In the genomic region with DNA sequence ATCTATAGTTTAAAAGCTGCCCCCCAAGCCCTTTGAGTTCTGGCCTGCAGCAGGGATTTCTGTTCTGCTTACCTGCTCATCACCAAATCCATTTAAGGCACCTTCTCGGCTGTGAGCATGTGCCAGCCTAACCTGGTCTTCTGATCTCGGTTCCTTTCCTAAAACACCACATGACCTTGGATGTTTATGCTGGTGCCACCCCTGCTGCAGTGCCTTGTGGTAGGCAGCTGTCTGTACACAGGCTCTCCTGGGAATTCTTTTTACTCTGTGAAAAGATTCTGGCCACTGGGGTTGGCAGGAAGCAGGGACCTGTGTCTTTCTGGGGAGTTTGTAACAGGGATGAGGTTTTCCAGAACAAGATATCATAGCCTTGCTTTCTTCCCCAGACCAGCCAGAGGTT, we compare ENCODE assay signal across 18 cellular contexts. TPM values are rescaled to one million over a fixed set of nuclear protein-coding genes. Genes with fewer than 3 reads are reported as not detected.
A peak's percentile ranks its signal among the peaks of the same experiment; 100 is the strongest.
DNase-seq lines count a peak whose midpoint lies in the region; ATAC-seq and TF ChIP-seq lines count a peak whose summit lies in the region.
"Had no signal": no experiment of that assay in that cellular context is flagged by ENCODE, and none has a peak within 500 bp of the region (broad histone marks: within the 10 kb centered on the region; RNA-seq: fewer than 3 reads in every experiment).

No MANE protein-coding gene starts in this region.

- H3K36me3 ChIP-seq in OCI-LY3 (replicated peaks; ENCODE audit: low read depth, low read length) (no peaks in the 10 kb centered on the region), thoracic aorta (no peaks in the 10 kb centered on the region)

- H4K20me1 ChIP-seq in OCI-LY3 (ENCODE audit: insufficient read depth, low read length) = no peaks in the 10 kb centered on the region

- H3K27ac ChIP-seq in OCI-LY3 (ENCODE audit: low read length) (peak overlapping the region; percentile 64), right cardiac atrium (ENCODE audit: low read length) (peak overlapping the region; percentile 62), thoracic aorta (peak overlapping the region; percentile 27 to 28)

- H3K9ac ChIP-seq in OCI-LY3 (ENCODE audit: low read length) = peak overlapping the region; percentile 15; the same call in 1 of the 2 replicates

- no peak for TF ChIP-seq CTCF in OCI-LY3 (IDR thresholded peaks at IDR 0.05; ENCODE audit: low read depth, low read length)
- no peak for TF ChIP-seq CTCF in thoracic aorta (IDR thresholded peaks at IDR 0.05)

- H3K4me3 ChIP-seq in OCI-LY3 (ENCODE audit: low read length) (peak overlapping the region; percentile 18; the same call in 1 of the 2 replicates), right cardiac atrium (ENCODE audit: low read length) (no peak overlapping the region), thoracic aorta (no peak overlapping the region)

- intact Hi-C loops in right cardiac atrium (cut with DNase I) = no loop called here

- ATAC-seq in right cardiac atrium = peak; percentile 13 to 18
- ATAC-seq in thoracic aorta (ENCODE audit: insufficient number of reproducible peaks, low FRiP score, low read depth) = no peak
- ATAC-seq in HG03095 (IDR thresholded peaks at IDR 0.05; ENCODE audit: unreplicated experiment) = no peak
- ATAC-seq: activated CD4-positive, alpha-beta T cell treated with anti-CD3 and anti-CD28 coated beads for 36 hours; activated CD8-positive, alpha-beta memory T cell treated with anti-CD3 and anti-CD28 coated beads, Interleukin-2, amount 10 ng/mL, durations not matched to agents 7 days and 5 days; activated naive CD8-positive, alpha-beta T cell treated with anti-CD3 and anti-CD28 coated beads, Interleukin-2, amount 50 U/mL, for 24 hours; left lobe of liver; stimulated activated naive B cell treated with anti-CD40 and anti-IgM and Interleukin-4, amounts not matched to agents 10 μg/mL and 1 μg/mL and 100 μg/mL, for 72 hours had no signal

- peak overlapping the region; percentile 57 for H3K4me2 ChIP-seq in OCI-LY3 (ENCODE audit: low read length)

- WGBS in right cardiac atrium = 52% methylated on average over 2 of the region's 2 CpGs

- H3K4me1 ChIP-seq in OCI-LY3 (ENCODE audit: low read length) (peaks cover 28% of the 10 kb centered on the region), right cardiac atrium (ENCODE audit: control insufficient read depth, insufficient read depth, low read length) (peaks cover 7% of the 10 kb centered on the region), thoracic aorta (ENCODE audit: control insufficient read depth in 1 of 2, low read depth in 2 of 2) (peaks cover 0 to 36% of the 10 kb centered on the region in 2 donors)

- peak overlapping the region; percentile 58 for H2AFZ ChIP-seq in OCI-LY3 (ENCODE audit: low read depth, low read length)

- H3K79me2 ChIP-seq in OCI-LY3 (ENCODE audit: low read length) = no peaks in the 10 kb centered on the region

- no peaks in the 10 kb centered on the region for H3K9me3 ChIP-seq in OCI-LY3 (ENCODE audit: insufficient read depth, low read length)
- no peaks in the 10 kb centered on the region for H3K9me3 ChIP-seq in right cardiac atrium (ENCODE audit: control insufficient read depth, low read length)
- H3K9me3 ChIP-seq in thoracic aorta = no peaks in the 10 kb centered on the region

- H3K27me3 ChIP-seq in OCI-LY3 (ENCODE audit: low read depth, low read length) = peaks cover 3% of the 10 kb centered on the region; the same call in 1 of the 2 replicates
- no peaks in the 10 kb centered on the region for H3K27me3 ChIP-seq in right cardiac atrium (ENCODE audit: control insufficient read depth, insufficient read depth)
- H3K27me3 ChIP-seq in thoracic aorta (replicated peaks; ENCODE audit: insufficient read depth) = no peaks in the 10 kb centered on the region

- peak; percentile 36 for DNase-seq in NCI-H1436 (lab: John Stamatoyannopoulos, UW)
- DNase-seq in NCI-H1436 treated with DMSO at 0.1 percent for 48 hours (lab: John Stamatoyannopoulos, UW) = no peak
- no peak for DNase-seq in right cardiac atrium
- DNase-seq in thoracic aorta (ENCODE audit: low spot score) = no peak
- DNase-seq in AML-193 (lab: John Stamatoyannopoulos, UW) = no peak
- no peak for DNase-seq in globus pallidus (ENCODE audit: low spot score)
- DNase-seq: activated CD4-positive, alpha-beta T cell treated with anti-CD3 and anti-CD28 coated beads for 36 hours; activated CD8-positive, alpha-beta memory T cell treated with anti-CD3 and anti-CD28 coated beads, Interleukin-2, amount 10 ng/mL, durations not matched to agents 7 days and 5 days; activated naive CD8-positive, alpha-beta T cell treated with anti-CD3 and anti-CD28 coated beads, Interleukin-2, amount 50 U/mL, for 24 hours; erythroblast; foreskin melanocyte; GF-D8; NCI-H1105; stimulated activated naive B cell treated with anti-CD40 and anti-IgM and Interleukin-4, amounts not matched to agents 10 μg/mL and 1 μg/mL and 100 μg/mL, for 72 hours; SW 1271 had no signal

RNA-seq across cellular contexts. Expression of a gene that starts 10.5 kb away (rescaled TPM):
- total RNA-seq in right cardiac atrium = 10 to 100 TPM; 35.7 to 58.7 (median 50.6) TPM
- 12.6 TPM for polyA plus RNA-seq in right cardiac atrium
- total RNA-seq in thoracic aorta = 10 to 100 TPM; 63.2 to 71.5 TPM

Comparison
In these comparisons a context has a peak if more than half of its experiments do, and no peak if none do; other contexts are left out.
1. ATAC-seq: peak in right cardiac atrium (2 of 2); none in thoracic aorta (single experiment) and HG03095 (single experiment).
2. Peak in every context shown above with its lines, with median percentiles within 50 percentile points of each other: H3K27ac ChIP-seq.